In the genomic region with DNA sequence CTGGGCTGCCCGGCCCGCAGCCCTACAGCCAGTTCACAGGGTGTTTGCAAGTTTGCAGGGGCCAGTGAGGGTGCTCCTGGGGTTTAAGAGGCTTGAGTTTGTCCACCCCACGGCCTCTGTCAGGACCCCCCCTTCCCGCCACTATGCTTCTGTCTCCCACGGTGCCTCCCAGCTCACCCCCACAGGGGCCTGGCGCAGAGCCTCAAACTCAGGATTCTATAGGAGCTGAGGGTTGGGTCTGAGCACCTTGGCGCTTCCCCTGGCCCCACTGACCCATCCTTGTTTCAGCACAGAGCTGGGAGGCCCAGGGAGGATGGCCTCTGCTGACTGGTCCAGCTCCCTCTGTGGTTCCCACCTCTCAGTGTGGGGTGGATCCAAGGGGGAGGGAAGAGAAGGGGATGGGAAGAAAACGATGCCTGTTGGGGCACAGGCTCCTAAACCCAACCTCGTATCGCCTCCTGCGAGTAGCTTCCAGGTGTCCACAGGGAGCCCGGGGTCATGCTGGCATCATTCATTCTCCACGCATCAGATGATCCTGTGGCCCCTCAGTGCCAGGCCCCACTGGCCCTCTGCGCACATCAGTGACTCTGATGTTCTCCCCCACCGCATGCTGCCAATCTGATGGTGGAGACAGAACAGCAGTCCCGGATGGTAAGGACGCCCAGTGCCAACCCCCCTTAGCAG, we compare ENCODE assay signal across 8 cellular contexts. TPM values are rescaled to one million over a fixed set of nuclear protein-coding genes. Genes with fewer than 3 reads are reported as not detected.
DNase-seq lines count a peak whose midpoint lies in the region; ATAC-seq, FAIRE-seq and TF ChIP-seq lines count a peak whose summit lies in the region.

No MANE protein-coding gene starts in this region.

- H3K27me3 ChIP-seq in astrocyte (ENCODE audit: insufficient read depth, low read length) = no peaks in the 10 kb centered on the region

- no peak for TF ChIP-seq CTCF in HFFc6 (IDR thresholded peaks at IDR 0.05)
- no peak for TF ChIP-seq CTCF in astrocyte (IDR thresholded peaks at IDR 0.05; ENCODE audit: insufficient read depth, low read depth, low read length)
- TF ChIP-seq CTCF in mesothelial cell of epicardium (IDR thresholded peaks at IDR 0.05; ENCODE audit: unreplicated experiment) = no peak

- in situ Hi-C loops in ACHN (cut with HindIII; ENCODE audit: low pct_ligation_motif_present, low pct_unique_long_range_greater_than_20kb, low sequenced_read_pairs) = no loop called here

- no peaks in the 10 kb centered on the region; the same call in 1 of the 2 replicates for H3K27me3 Mint-ChIP-seq in HFFc6 (ENCODE audit: insufficient read depth)
- peaks cover 17% of the 10 kb centered on the region for H3K27me3 Mint-ChIP-seq in astrocyte (ENCODE audit: low read depth, unreplicated experiment)
- no peaks in the 10 kb centered on the region for H3K27me3 Mint-ChIP-seq in mesothelial cell of epicardium (ENCODE audit: low read depth)

- H3K27ac Mint-ChIP-seq in HFFc6 (peak overlapping the region; percentile 100), astrocyte (ENCODE audit: unreplicated experiment) (peak overlapping the region; percentile 84), mesothelial cell of epicardium (peak overlapping the region; percentile 95)

- H3K4me3 ChIP-seq in astrocyte (ENCODE audit: insufficient read depth, low read depth, low read length) = no peak overlapping the region

- no peaks in the 10 kb centered on the region for H4K20me1 ChIP-seq in astrocyte (ENCODE audit: insufficient read depth, low read length)

- DNase-seq in ACHN = peak; percentile 79
- peak; percentile 53 for DNase-seq in HFFc6
- DNase-seq in astrocyte (ENCODE audit: low read depth) = no peak
- DNase-seq in mesothelial cell of epicardium (ENCODE audit: low spot score in 2 of 2, unreplicated experiment in 2 of 2) = no peak
- DNase-seq in COLO668 (lab: John Stamatoyannopoulos, UW; ENCODE audit: unreplicated experiment) = no peak
- DNase-seq in HTR-8/SVneo (ENCODE audit: insufficient read length, low spot score) = no peak
- DNase-seq in GOT3 (lab: John Stamatoyannopoulos, UW) = no peak

- H3K36me3 Mint-ChIP-seq in HFFc6 (ENCODE audit: low read depth) (peaks cover 11% of the 10 kb centered on the region), astrocyte (ENCODE audit: low read depth, unreplicated experiment) (peaks cover 4% of the 10 kb centered on the region), mesothelial cell of epicardium (no peaks in the 10 kb centered on the region)

- no peaks in the 10 kb centered on the region for H3K36me3 ChIP-seq in astrocyte (ENCODE audit: insufficient read depth, low read length)

- FAIRE-seq in astrocyte (lab: Jason Lieb, UNC) (no peak), HTR-8/SVneo (lab: Jason Lieb, UNC) (no peak)

- H3K9me3 Mint-ChIP-seq in HFFc6 = peaks cover 5% of the 10 kb centered on the region; the same call in 1 of the 2 replicates
- peaks cover 8% of the 10 kb centered on the region for H3K9me3 Mint-ChIP-seq in astrocyte (ENCODE audit: unreplicated experiment)
- H3K9me3 Mint-ChIP-seq in mesothelial cell of epicardium = no peaks in the 10 kb centered on the region

- H3K9ac ChIP-seq in astrocyte (ENCODE audit: low read length) = peak overlapping the region; percentile 76

- no peak overlapping the region for H2AFZ ChIP-seq in astrocyte (ENCODE audit: low read depth, low read length)

- no peaks in the 10 kb centered on the region for H3K79me2 ChIP-seq in astrocyte (ENCODE audit: insufficient read depth, low read length)

- H3K4me2 ChIP-seq in astrocyte (ENCODE audit: low read length) = peak overlapping the region; percentile 60

- H3K4me3 Mint-ChIP-seq in HFFc6 (peak overlapping the region; percentile 84), astrocyte (ENCODE audit: unreplicated experiment) (no peak overlapping the region), mesothelial cell of epicardium (no peak overlapping the region)

- H3K9me3 ChIP-seq in astrocyte (ENCODE audit: insufficient read depth, low read depth, low read length) = no peaks in the 10 kb centered on the region

- H3K27ac ChIP-seq in astrocyte (ENCODE audit: low read depth, low read length) = peak overlapping the region; percentile 94

- peaks cover 84% of the 10 kb centered on the region for H3K4me1 Mint-ChIP-seq in HFFc6 (ENCODE audit: low read depth)
- H3K4me1 Mint-ChIP-seq in astrocyte (ENCODE audit: low read depth, unreplicated experiment) = peaks cover 22% of the 10 kb centered on the region
- H3K4me1 Mint-ChIP-seq in mesothelial cell of epicardium = peaks cover 19% of the 10 kb centered on the region

- H3K4me1 ChIP-seq in astrocyte (ENCODE audit: insufficient read depth, low read length) = peaks cover 58% of the 10 kb centered on the region

- no peak for ATAC-seq in HG03460 (IDR thresholded peaks at IDR 0.05; ENCODE audit: unreplicated experiment)

RNA-seq across cellular contexts. Expression of a gene that starts 5.0 kb away (rescaled TPM):
- 10 to 100 TPM; 55.5 to 93.3 (median 79.9) TPM for total RNA-seq in HFFc6 (2021; fragmentation: NEBNext Ultra II Directional; extraction: Animal tissue kit (Norgen Biotek cat#: 25700))
- total RNA-seq in astrocyte = not detected in 2 replicates
- 1.9 to 2.6 TPM (median 2.1 TPM) in 3 replicates for total RNA-seq in mesothelial cell of epicardium

Comparison
In these comparisons a context has a peak if more than half of its experiments do, and no peak if none do; other contexts are left out.
1. DNase-seq: peak in ACHN (single experiment) and HFFc6 (single experiment); none in astrocyte (single experiment), mesothelial cell of epicardium (0 of 2), COLO668 (single experiment), HTR-8/SVneo (single experiment) and GOT3 (single experiment).
2. RNA of a gene that starts 5.0 kb away (total RNA-seq): 55.5 to 93.3 TPM in HFFc6; 1.9 to 2.6 TPM in mesothelial cell of epicardium and not detected in astrocyte; every median in the first group is over 10 times any median in the second.
3. Peak in every context shown above with its lines, with median percentiles within 50 percentile points of each other: H3K27ac Mint-ChIP-seq.